17 cellular contexts compared by ENCODE assay signal in genomic region chr21:46095814-46096595, GRCh38. TPM values are rescaled to one million over a fixed set of nuclear protein-coding genes. Genes with fewer than 3 reads are reported as not detected.
DNase-seq lines count a peak whose midpoint lies in the region; ATAC-seq and TF ChIP-seq lines count a peak whose summit lies in the region.
"Had no signal": no experiment of that assay in that cellular context is flagged by ENCODE, and none has a peak within 500 bp of the region (broad histone marks: within the 10 kb centered on the region; RNA-seq: fewer than 3 reads in every experiment).

No MANE protein-coding gene starts in this region.

- no peak for TF ChIP-seq POLR2A in transverse colon (IDR thresholded peaks at IDR 0.05)

- no peak overlapping the region for H3K27ac Mint-ChIP-seq in activated naive CD8-positive, alpha-beta T cell treated with anti-CD3 and anti-CD28 coated beads, Interleukin-2, amount 10 ng/mL, durations not matched to agents 7 days and 5 days
- no peak overlapping the region for H3K27ac Mint-ChIP-seq in activated naive CD8-positive, alpha-beta T cell treated with anti-CD3 and anti-CD28 coated beads, Interleukin-2, amount 50 U/mL, for 24 hours
- no peak overlapping the region for H3K27ac Mint-ChIP-seq in activated T-helper 17 cell treated with anti-CD3 and anti-CD28 coated beads, Interleukin-2, amount 50 U/mL, for 72 hours
- H3K27ac Mint-ChIP-seq: activated naive CD4-positive, alpha-beta T cell treated with anti-CD3 and anti-CD28 coated beads, Interleukin-2, amount 50 U/mL, for 72 hours had no signal

- H3K27ac ChIP-seq in muscle layer of duodenum (ENCODE audit: low read length) (peak overlapping the region; percentile 56), transverse colon (peak overlapping the region; percentile 89 to 98 (median 94))
- H3K27ac ChIP-seq: left lung had no signal

- peaks cover 0 to 4% of the 10 kb centered on the region in 2 donors for H3K36me3 ChIP-seq in muscle layer of duodenum (ENCODE audit: control insufficient read depth in 1 of 2, insufficient read depth in 2 of 2, low read length in 2 of 2)
- no peaks in the 10 kb centered on the region for H3K36me3 ChIP-seq in transverse colon
- H3K36me3 ChIP-seq: left lung, Peyer's patch had no signal

- no peak for TF ChIP-seq CTCF in transverse colon (IDR thresholded peaks at IDR 0.05)

- peaks cover 2% of the 10 kb centered on the region for H3K36me3 Mint-ChIP-seq in activated naive CD8-positive, alpha-beta T cell treated with anti-CD3 and anti-CD28 coated beads, Interleukin-2, amount 10 ng/mL, durations not matched to agents 7 days and 5 days
- H3K36me3 Mint-ChIP-seq in activated naive CD8-positive, alpha-beta T cell treated with anti-CD3 and anti-CD28 coated beads, Interleukin-2, amount 50 U/mL, for 24 hours (ENCODE audit: low read depth) = no peaks in the 10 kb centered on the region
- H3K36me3 Mint-ChIP-seq in activated T-helper 17 cell treated with anti-CD3 and anti-CD28 coated beads, Interleukin-2, amount 50 U/mL, for 72 hours (ENCODE audit: low read depth) = no peaks in the 10 kb centered on the region

- POLR2A ChIA-PET in activated naive CD8-positive, alpha-beta T cell treated with anti-CD3 and anti-CD28 coated beads, Interleukin-2, amount 10 ng/mL, durations not matched to agents 7 days and 5 days (lab: Charles Lee) = interaction anchor here (0.6 kb wide), 1 partner anchor 110 kb away, joined by 3 read pairs; no protein-coding TSS in a partner anchor

- H3K9me3 ChIP-seq in muscle layer of duodenum (ENCODE audit: control insufficient read depth in 1 of 2, low read length in 2 of 2) (no peaks in the 10 kb centered on the region), transverse colon (no peaks in the 10 kb centered on the region)
- H3K9me3 ChIP-seq: left lung, Peyer's patch had no signal

- H3K4me1 Mint-ChIP-seq in activated naive CD8-positive, alpha-beta T cell treated with anti-CD3 and anti-CD28 coated beads, Interleukin-2, amount 10 ng/mL, durations not matched to agents 7 days and 5 days = no peaks in the 10 kb centered on the region
- H3K4me1 Mint-ChIP-seq in activated naive CD8-positive, alpha-beta T cell treated with anti-CD3 and anti-CD28 coated beads, Interleukin-2, amount 50 U/mL, for 24 hours = peaks cover 15% of the 10 kb centered on the region
- peaks cover 9% of the 10 kb centered on the region for H3K4me1 Mint-ChIP-seq in activated T-helper 17 cell treated with anti-CD3 and anti-CD28 coated beads, Interleukin-2, amount 50 U/mL, for 72 hours

- WGBS in transverse colon (ENCODE audit: low coverage in 1 of 2), 2 donors = 80 to 84% methylated on average over 1 to 12 of the region's 12 CpGs

- H3K9me3 Mint-ChIP-seq in activated naive CD8-positive, alpha-beta T cell treated with anti-CD3 and anti-CD28 coated beads, Interleukin-2, amount 10 ng/mL, durations not matched to agents 7 days and 5 days = peaks cover 6% of the 10 kb centered on the region
- H3K9me3 Mint-ChIP-seq in activated naive CD8-positive, alpha-beta T cell treated with anti-CD3 and anti-CD28 coated beads, Interleukin-2, amount 50 U/mL, for 24 hours = no peaks in the 10 kb centered on the region
- H3K9me3 Mint-ChIP-seq in activated T-helper 17 cell treated with anti-CD3 and anti-CD28 coated beads, Interleukin-2, amount 50 U/mL, for 72 hours = no peaks in the 10 kb centered on the region

- ATAC-seq in activated naive CD8-positive, alpha-beta T cell treated with anti-CD3 and anti-CD28 coated beads, Interleukin-2, amount 10 ng/mL, durations not matched to agents 7 days and 5 days (ENCODE audit: low read depth) = no peak
- no peak for ATAC-seq in activated naive CD8-positive, alpha-beta T cell treated with anti-CD3 and anti-CD28 coated beads, Interleukin-2, amount 50 U/mL, for 24 hours
- no peak for ATAC-seq in activated T-helper 17 cell treated with anti-CD3 and anti-CD28 coated beads, Interleukin-2, amount 50 U/mL, for 72 hours (replicated peaks)
- ATAC-seq: activated naive CD4-positive, alpha-beta T cell treated with anti-CD3 and anti-CD28 coated beads, Interleukin-2, amount 50 U/mL, for 72 hours; left lung had no signal

- intact Hi-C loops in transverse colon (cut with DNase I; ENCODE audit: low total_unique reads) = no loop called here

- peaks cover 0 to 17% of the 10 kb centered on the region in 2 donors for H3K4me1 ChIP-seq in muscle layer of duodenum (ENCODE audit: control insufficient read depth in 1 of 2, insufficient read depth in 2 of 2, low read length in 2 of 2)
- H3K4me1 ChIP-seq in transverse colon = peaks cover 12 to 31% (median 24%) of the 10 kb centered on the region in 4 donors

- peaks cover 14% of the 10 kb centered on the region for H3K27me3 Mint-ChIP-seq in activated naive CD8-positive, alpha-beta T cell treated with anti-CD3 and anti-CD28 coated beads, Interleukin-2, amount 10 ng/mL, durations not matched to agents 7 days and 5 days
- peaks cover 20% of the 10 kb centered on the region for H3K27me3 Mint-ChIP-seq in activated naive CD8-positive, alpha-beta T cell treated with anti-CD3 and anti-CD28 coated beads, Interleukin-2, amount 50 U/mL, for 24 hours
- peaks cover 11% of the 10 kb centered on the region for H3K27me3 Mint-ChIP-seq in activated T-helper 17 cell treated with anti-CD3 and anti-CD28 coated beads, Interleukin-2, amount 50 U/mL, for 72 hours

- no peak overlapping the region for H3K4me3 Mint-ChIP-seq in activated naive CD8-positive, alpha-beta T cell treated with anti-CD3 and anti-CD28 coated beads, Interleukin-2, amount 10 ng/mL, durations not matched to agents 7 days and 5 days
- no peak overlapping the region for H3K4me3 Mint-ChIP-seq in activated naive CD8-positive, alpha-beta T cell treated with anti-CD3 and anti-CD28 coated beads, Interleukin-2, amount 50 U/mL, for 24 hours
- peak overlapping the region; percentile 52 for H3K4me3 Mint-ChIP-seq in activated T-helper 17 cell treated with anti-CD3 and anti-CD28 coated beads, Interleukin-2, amount 50 U/mL, for 72 hours

- in situ Hi-C loops in transverse colon (cut with MboI; ENCODE audit: low pct_ligation_motif_present in 1 of 4, low pct_unique_long_range_greater_than_20kb in 1 of 4, low sequenced_read_pairs in 3 of 4) = no loop called here

- TF ChIP-seq EP300 in transverse colon (IDR thresholded peaks at IDR 0.05; ENCODE audit: low read depth) = no peak

- H3K27me3 ChIP-seq in muscle layer of duodenum (ENCODE audit: low read depth, low read length) = no peaks in the 10 kb centered on the region
- peaks cover 38% of the 10 kb centered on the region for H3K27me3 ChIP-seq in transverse colon

- peak; percentile 24 for DNase-seq in activated naive CD8-positive, alpha-beta T cell treated with anti-CD3 and anti-CD28 coated beads, Interleukin-2, amount 10 ng/mL, durations not matched to agents 7 days and 5 days
- no peak for DNase-seq in activated naive CD8-positive, alpha-beta T cell treated with anti-CD3 and anti-CD28 coated beads, Interleukin-2, amount 50 U/mL, for 24 hours
- DNase-seq in transverse colon = no peak
- no peak for DNase-seq in C1 segment of cervical spinal cord (lab: John Stamatoyannopoulos, UW)
- DNase-seq in activated CD4-positive, CD25-positive, alpha-beta regulatory T cell treated with anti-CD3 and anti-CD28 coated beads, Interleukin-2, amount 50 U/mL, for 72 hours = no peak
- DNase-seq in DMS53 treated with DMSO at 0.1 percent for 48 hours (lab: John Stamatoyannopoulos, UW; ENCODE audit: unreplicated experiment) = no peak
- DNase-seq: activated CD4-positive, alpha-beta T cell treated with anti-CD3 and anti-CD28 coated beads for 48 hours; erythroblast; KBM-7; NCI-H1694; NCI-H526 had no signal

- H3K4me3 ChIP-seq in muscle layer of duodenum (ENCODE audit: low read depth in 1 of 2, low read length in 2 of 2) (no peak overlapping the region), transverse colon (no peak overlapping the region)
- H3K4me3 ChIP-seq: left lung, Peyer's patch had no signal

RNA-seq across cellular contexts. Expression of gene COL6A2, which starts 1.9 kb away (rescaled TPM):
- 10 to 100 TPM; 23.8 to 23.9 TPM for total RNA-seq in activated naive CD8-positive, alpha-beta T cell treated with anti-CD3 and anti-CD28 coated beads, Interleukin-2, amount 10 ng/mL, durations not matched to agents 7 days and 5 days
- total RNA-seq in activated T-helper 17 cell treated with anti-CD3 and anti-CD28 coated beads, Interleukin-2, amount 50 U/mL, for 72 hours = 10 to 100 TPM in 1 of 2 donors, 1 to 10 TPM in 1; 3.3 to 10.1 TPM
- total RNA-seq in transverse colon = 100 to 1,000 TPM; 172 to 550 (median 346) TPM

RNA-seq across cellular contexts. Expression of gene FTCD, which starts 59.4 kb away (rescaled TPM):
- 1 to 10 TPM in 1 of 2 experiments, under 1 TPM in 1; 0.65 to 1.3 TPM for total RNA-seq in activated naive CD8-positive, alpha-beta T cell treated with anti-CD3 and anti-CD28 coated beads, Interleukin-2, amount 10 ng/mL, durations not matched to agents 7 days and 5 days
- under 1 TPM in 1 of 2 donors, not detected in 1; 0.24 TPM for total RNA-seq in activated T-helper 17 cell treated with anti-CD3 and anti-CD28 coated beads, Interleukin-2, amount 50 U/mL, for 72 hours
- total RNA-seq in transverse colon = not detected
- total RNA-seq: T-helper 1 cell treated with Interleukin-12 subunit alpha and Interleukin-12 subunit beta and Interleukin-4 antibody, amounts not matched to agents 30 ng/mL and 1 ng/mL, for 36 hours had no signal

Comparison
In these comparisons a context has a peak if more than half of its experiments do, and no peak if none do; other contexts are left out.
1. RNA of gene COL6A2, which starts 1.9 kb away (total RNA-seq): 172 to 550 TPM in transverse colon; 23.8 to 23.9 TPM in activated naive CD8-positive, alpha-beta T cell treated with anti-CD3 and anti-CD28 coated beads, Interleukin-2, amount 10 ng/mL, durations not matched to agents 7 days and 5 days and 3.3 to 10.1 TPM in activated T-helper 17 cell treated with anti-CD3 and anti-CD28 coated beads, Interleukin-2, amount 50 U/mL, for 72 hours; every median in the first group is over 4 times any median in the second.